ENCODE assay signal across 16 cellular contexts in genomic region chr3:49279376-49279775, GRCh38. TPM values are rescaled to one million over a fixed set of nuclear protein-coding genes. Genes with fewer than 3 reads are reported as not detected.
DNase-seq lines count a peak whose midpoint lies in the region; ATAC-seq and TF ChIP-seq lines count a peak whose summit lies in the region.
"Had no signal": no experiment of that assay in that cellular context is flagged by ENCODE, and none has a peak within 500 bp of the region (broad histone marks: within the 10 kb centered on the region; RNA-seq: fewer than 3 reads in every experiment).

No MANE protein-coding gene starts in this region.

- H2AFZ ChIP-seq in mammary epithelial cell (ENCODE audit: low read depth, low read length) = no peak overlapping the region

- no peaks in the 10 kb centered on the region for H3K27me3 Mint-ChIP-seq in activated CD8-positive, alpha-beta memory T cell treated with anti-CD3 and anti-CD28 coated beads, Interleukin-2, amount 10 ng/mL, durations not matched to agents 7 days and 5 days

- no peak overlapping the region for H3K4me2 ChIP-seq in mammary epithelial cell (ENCODE audit: insufficient read depth, low read depth, low read length)
- H3K4me2 ChIP-seq: SK-N-SH had no signal

- in situ Hi-C loops in mammary epithelial cell (cut with MboI; ENCODE audit: low sequenced_read_pairs in 2 of 2) = loop anchor here in 1 of 2 donors (10.0 kb wide), 1 partner anchor 115 kb away; the partner anchor contains the start of gene CCDC71
- in situ Hi-C loops in G401 (cut with HindIII; ENCODE audit: low sequenced_read_pairs) = no loop called here

- H4K20me1 ChIP-seq in mammary epithelial cell (ENCODE audit: insufficient read depth, low read length) = no peaks in the 10 kb centered on the region

- H3K9me3 Mint-ChIP-seq in activated CD8-positive, alpha-beta memory T cell treated with anti-CD3 and anti-CD28 coated beads, Interleukin-2, amount 10 ng/mL, durations not matched to agents 7 days and 5 days (ENCODE audit: low read depth) = no peaks in the 10 kb centered on the region
- H3K9me3 Mint-ChIP-seq: activated T-helper 2 cell treated with anti-CD3 and anti-CD28 coated beads, Interferon-gamma antibody, Interleukin-2, Interleukin-4, amounts not matched to agents 10 μg/mL and 5 μg/mL and 100 μg/mL, durations not matched to agents 14 hours and 24 hours and 36 hours had no signal

- H3K4me1 ChIP-seq in mammary epithelial cell (ENCODE audit: insufficient read depth, low read length) = peaks cover 14% of the 10 kb centered on the region
- peaks cover 13 to 44% of the 10 kb centered on the region in 2 donors for H3K4me1 ChIP-seq in left lung
- peaks cover 7 to 23% of the 10 kb centered on the region in 2 donors for H3K4me1 ChIP-seq in thyroid gland

- CTCF ChIA-PET in activated CD8-positive, alpha-beta memory T cell treated with anti-CD3 and anti-CD28 coated beads, Interleukin-2, amount 10 ng/mL, durations not matched to agents 7 days and 5 days (lab: Charles Lee) = interaction anchor here (1.3 kb wide), 1 partner anchor 185 kb away, joined by 3 read pairs; the partner anchor contains the start of gene QRICH1
- CTCF ChIA-PET in mammary epithelial cell (lab: Charles Lee; ENCODE audit: low non-redundant PET) = no interaction called here

- BruUV-seq in mammary epithelial cell (replicated peaks; lab: Mats Ljungman, UMichigan) = no TSS peak

- dilution Hi-C loops in mammary epithelial cell (cut with HindIII; ENCODE audit: low sequenced_read_pairs) = no loop called here

- peak overlapping the region; percentile 20 for H3K27ac Mint-ChIP-seq in activated CD8-positive, alpha-beta memory T cell treated with anti-CD3 and anti-CD28 coated beads, Interleukin-2, amount 10 ng/mL, durations not matched to agents 7 days and 5 days

- TF ChIP-seq CTCF in mammary epithelial cell (conservative IDR thresholded peaks at IDR 0.05 in 1 of 2, IDR thresholded peaks at IDR 0.05 in 1 of 2; ENCODE audit: extremely low read depth in 1 of 2, insufficient read depth in 1 of 2, low read depth in 1 of 2, low read length in 2 of 2) (no peak), left lung (IDR thresholded peaks at IDR 0.05) (no peak), thyroid gland (IDR thresholded peaks at IDR 0.05) (no peak)

- H3K9me3 ChIP-seq in mammary epithelial cell (replicated peaks; ENCODE audit: insufficient read depth, low read length) = no peaks in the 10 kb centered on the region
- no peaks in the 10 kb centered on the region for H3K9me3 ChIP-seq in left lung
- H3K9me3 ChIP-seq in thyroid gland = no peaks in the 10 kb centered on the region
- H3K9me3 ChIP-seq: SK-N-SH had no signal

- H3K27me3 ChIP-seq in mammary epithelial cell (ENCODE audit: insufficient read depth, low read length) = no peaks in the 10 kb centered on the region
- H3K27me3 ChIP-seq in left lung = no peaks in the 10 kb centered on the region
- H3K27me3 ChIP-seq in thyroid gland = no peaks in the 10 kb centered on the region

- peaks cover 48% of the 10 kb centered on the region for H3K36me3 Mint-ChIP-seq in activated CD8-positive, alpha-beta memory T cell treated with anti-CD3 and anti-CD28 coated beads, Interleukin-2, amount 10 ng/mL, durations not matched to agents 7 days and 5 days

- ATAC-seq in activated CD8-positive, alpha-beta memory T cell treated with anti-CD3 and anti-CD28 coated beads, Interleukin-2, amount 10 ng/mL, durations not matched to agents 7 days and 5 days = no peak
- ATAC-seq in left lung = no peak
- no peak for ATAC-seq in HG03045 (IDR thresholded peaks at IDR 0.05; ENCODE audit: unreplicated experiment)
- ATAC-seq: stimulated activated naive CD8-positive, alpha-beta T cell treated with anti-CD3 and anti-CD28 coated beads, Interleukin-15, Interleukin-2, amounts not matched to agents 100 U/mL and 50 U/mL, for 24 hours had no signal

- H3K9ac ChIP-seq in mammary epithelial cell (ENCODE audit: insufficient read depth, low read length) = no peak overlapping the region
- H3K9ac ChIP-seq: SK-N-SH had no signal

- H3K4me3 ChIP-seq in mammary epithelial cell (replicated peaks in 1 of 3; ENCODE audit: insufficient read depth in 1 of 3, low read depth in 2 of 3, low read length in 3 of 3) (no peak overlapping the region), left lung (no peak overlapping the region), thyroid gland (replicated peaks in 1 of 3) (no peak overlapping the region)

- H3K27ac ChIP-seq in mammary epithelial cell (ENCODE audit: insufficient read depth, low read depth, low read length) (no peak overlapping the region), left lung (peak overlapping the region; percentile 61 to 84), thyroid gland (peak overlapping the region in 2 of 3 donors; percentile 50 to 88)

- H3K4me3 Mint-ChIP-seq in activated CD8-positive, alpha-beta memory T cell treated with anti-CD3 and anti-CD28 coated beads, Interleukin-2, amount 10 ng/mL, durations not matched to agents 7 days and 5 days = no peak overlapping the region

- intact Hi-C loops in mammary epithelial cell (cut with micrococcal nuclease) = loop anchor here (2.0 kb wide), 1 partner anchor 109 kb away; the partner anchor contains the start of gene KLHDC8B
- intact Hi-C loops in left lung (cut with DNase I) = no loop called here
- intact Hi-C loops in thyroid gland (cut with DNase I) = loop anchor here (5.0 kb wide), 1 partner anchor 107 kb away; the partner anchor contains the start of gene KLHDC8B

- H3K36me3 ChIP-seq in mammary epithelial cell (ENCODE audit: insufficient read depth, low read length) (peaks cover 21% of the 10 kb centered on the region), left lung (peaks cover 0 to 67% of the 10 kb centered on the region in 2 donors), thyroid gland (peaks cover 19 to 24% of the 10 kb centered on the region in 2 donors)

- no peak for DNase-seq in activated CD8-positive, alpha-beta memory T cell treated with anti-CD3 and anti-CD28 coated beads, Interleukin-2, amount 10 ng/mL, durations not matched to agents 7 days and 5 days
- no peak for DNase-seq in activated CD8-positive, alpha-beta memory T cell treated with anti-CD3 and anti-CD28 coated beads for 24 hours
- DNase-seq in mammary epithelial cell (peak; percentile 52), left lung (no peak), thyroid gland (no peak), cerebellum (ENCODE audit: low spot score) (no peak), G401 (ENCODE audit: low spot score) (no peak)
- DNase-seq: central memory CD4-positive, alpha-beta T cell; HCEC 1CT; NCI-H1694; NCI-H774; SK-N-SH; stimulated activated CD4-positive, alpha-beta T cell treated with anti-CD3 and anti-CD28 coated beads, Interleukin-4, amount 100 ng/mL, for 24 hours; stimulated activated naive CD8-positive, alpha-beta T cell treated with anti-CD3 and anti-CD28 coated beads, Interleukin-15, Interleukin-2, amounts not matched to agents 100 U/mL and 50 U/mL, for 24 hours had no signal

- peaks cover 22% of the 10 kb centered on the region for H3K4me1 Mint-ChIP-seq in activated CD8-positive, alpha-beta memory T cell treated with anti-CD3 and anti-CD28 coated beads, Interleukin-2, amount 10 ng/mL, durations not matched to agents 7 days and 5 days

- H3K79me2 ChIP-seq in mammary epithelial cell (ENCODE audit: insufficient read depth, low read length) = no peaks in the 10 kb centered on the region

- no peak for TF ChIP-seq POLR2A in thyroid gland (IDR thresholded peaks at IDR 0.05)

RNA-seq across cellular contexts. Expression of gene C3orf62, which starts 2.3 kb away (rescaled TPM):
- total RNA-seq in activated CD8-positive, alpha-beta memory T cell treated with anti-CD3 and anti-CD28 coated beads, Interleukin-2, amount 10 ng/mL, durations not matched to agents 7 days and 5 days = 1 to 10 TPM; 7.0 to 7.1 TPM
- total RNA-seq in mammary epithelial cell (1 to 10 TPM; 2.3 to 5.7 TPM), left lung (1 to 10 TPM; 4.2 to 9.8 TPM), thyroid gland (1 to 10 TPM; 2.8 to 6.2 (median 3.8) TPM), cerebellum (6.6 TPM)
- 2.4 TPM for polyA plus RNA-seq in mammary epithelial cell
- polyA minus RNA-seq in mammary epithelial cell = 7.5 TPM
- 0.31 and 1.7 TPM in 2 replicates for total RNA-seq in G401 (2014; rRNA removed; shearing (Covaris generic))

Comparison
In these comparisons a context has a peak if more than half of its experiments do, and no peak if none do; other contexts are left out.
1. intact Hi-C loops: an anchor here in mammary epithelial cell (2.0 kb wide) and thyroid gland (5.0 kb wide); none called in left lung.